Comparison of ENCODE assay signal across 27 cellular contexts in genomic region chr3:106510206-106510605, GRCh38.
DNase-seq lines count a peak whose midpoint lies in the region; ATAC-seq and TF ChIP-seq lines count a peak whose summit lies in the region.
"Had no signal": no experiment of that assay in that cellular context is flagged by ENCODE, and none has a peak within 500 bp of the region (broad histone marks: within the 10 kb centered on the region; RNA-seq: fewer than 3 reads in every experiment).

No MANE protein-coding gene starts in this region.

- H3K27me3 ChIP-seq in GM23248 (replicated peaks; ENCODE audit: insufficient read depth) (no peaks in the 10 kb centered on the region), brain microvascular endothelial cell (replicated peaks) (no peaks in the 10 kb centered on the region), subcutaneous abdominal adipose tissue (ENCODE audit: control insufficient read depth in 5 of 5, insufficient read depth in 4 of 5, low read length in 5 of 5) (no peaks in the 10 kb centered on the region), dorsolateral prefrontal cortex (no peaks in the 10 kb centered on the region), smooth muscle cell (ENCODE audit: low read depth) (no peaks in the 10 kb centered on the region)

- H3K79me2 ChIP-seq in GM23248 (ENCODE audit: insufficient read depth) (no peaks in the 10 kb centered on the region), smooth muscle cell (ENCODE audit: low read depth) (no peaks in the 10 kb centered on the region)

- ATAC-seq in HG03457 (IDR thresholded peaks at IDR 0.05; ENCODE audit: unreplicated experiment) = no peak
- ATAC-seq: activated CD8-positive, alpha-beta T cell treated with anti-CD3 and anti-CD28 coated beads, Interleukin-2, amount 10 ng/mL, durations not matched to agents 7 days and 5 days; GM12878; naive thymus-derived CD8-positive, alpha-beta T cell had no signal

- intact Hi-C loops in dorsolateral prefrontal cortex (cut with DNase I) = no loop called here
- intact Hi-C loops in Calu3 (cut with micrococcal nuclease; ENCODE audit: unreplicated experiment) = no loop called here

- TF ChIP-seq CTCF in brain microvascular endothelial cell (IDR thresholded peaks at IDR 0.05; ENCODE audit: low read depth, low read length, missing control alignments) (no peak), dorsolateral prefrontal cortex (IDR thresholded peaks at IDR 0.05 in 54 of 56, conservative IDR thresholded peaks at IDR 0.05 in 2 of 56; ENCODE audit: low read depth in 1 of 56, partially characterized antibody in 56 of 56) (no peak), Calu3 (IDR thresholded peaks at IDR 0.05; ENCODE audit: unreplicated experiment) (no peak), smooth muscle cell (IDR thresholded peaks at IDR 0.05; ENCODE audit: borderline replicate concordance, insufficient read depth, poor library complexity, severe bottlenecking) (no peak)

- in situ Hi-C loops in GM23248 (cut with MboI) (no loop called here), brain microvascular endothelial cell (cut with HindIII; ENCODE audit: low pct_ligation_motif_present, low sequenced_read_pairs) (no loop called here)

- H3K36me3 ChIP-seq in GM23248 (ENCODE audit: low read depth) (no peaks in the 10 kb centered on the region), brain microvascular endothelial cell (replicated peaks) (no peaks in the 10 kb centered on the region), subcutaneous abdominal adipose tissue (ENCODE audit: control insufficient read depth in 5 of 5, insufficient read depth in 5 of 5, low read length in 5 of 5) (no peaks in the 10 kb centered on the region), smooth muscle cell (ENCODE audit: low read depth) (no peaks in the 10 kb centered on the region)

- no peak overlapping the region for H3K27ac Mint-ChIP-seq in Calu3 (ENCODE audit: unreplicated experiment)
- H3K27ac Mint-ChIP-seq: activated CD8-positive, alpha-beta T cell treated with anti-CD3 and anti-CD28 coated beads, Interleukin-2, amount 10 ng/mL, durations not matched to agents 7 days and 5 days; activated naive CD8-positive, alpha-beta T cell treated with anti-CD3 and anti-CD28 coated beads for 36 hours; mesothelial cell of epicardium; naive thymus-derived CD8-positive, alpha-beta T cell had no signal

- DNase-seq in GM23248 = peak; percentile 33
- DNase-seq in brain microvascular endothelial cell = peak; percentile 19
- peak; percentile 22 for DNase-seq in iris pigment epithelial cell (ENCODE audit: low read depth)
- no peak for DNase-seq in dorsolateral prefrontal cortex
- DNase-seq in Calu3 = no peak
- no peak for DNase-seq in smooth muscle cell (lab: John Stamatoyannopoulos, UW; ENCODE audit: unreplicated experiment)
- DNase-seq: activated CD4-positive, alpha-beta T cell treated with anti-CD3 and anti-CD28 coated beads for 1 hour; activated CD8-positive, alpha-beta T cell treated with anti-CD3 and anti-CD28 coated beads, Interleukin-2, amount 10 ng/mL, durations not matched to agents 7 days and 5 days; activated naive CD8-positive, alpha-beta T cell treated with anti-CD3 and anti-CD28 coated beads for 36 hours; Caco-2; DMS79; effector memory CD4-positive, alpha-beta T cell; glutamatergic neuron; kidney; naive thymus-derived CD8-positive, alpha-beta T cell; NCI-H1048; NCI-H1694; NCI-H524 treated with DMSO at 0.1 percent for 48 hours; occipital lobe; Right ventricle myocardium superior; stimulated activated CD4-positive, alpha-beta T cell treated with anti-CD3 and anti-CD28 coated beads, Interleukin-12 subunit alpha, Interleukin-12 subunit beta, amount 100 ng/mL, for 4 hours; stimulated activated CD4-positive, alpha-beta T cell treated with anti-CD3 and anti-CD28 coated beads, Interleukin-4, amount 100 ng/mL, for 1 hour had no signal

- H3K4me3 ChIP-seq in GM23248 (no peak overlapping the region), brain microvascular endothelial cell (ENCODE audit: low read depth, low read length) (no peak overlapping the region), subcutaneous abdominal adipose tissue (ENCODE audit: low read depth in 1 of 5, low read length in 5 of 5) (no peak overlapping the region), dorsolateral prefrontal cortex (no peak overlapping the region), smooth muscle cell (no peak overlapping the region)
- H3K4me3 ChIP-seq: GM12878 had no signal

- H3K9me2 ChIP-seq in GM23248 (ENCODE audit: insufficient read depth) = no peaks in the 10 kb centered on the region; the same call in 1 of the 2 replicates

- peaks cover 14% of the 10 kb centered on the region for H3K4me1 ChIP-seq in GM23248 (ENCODE audit: insufficient read depth)
- peaks cover 0 to 9% (median 7%) of the 10 kb centered on the region in 5 donors for H3K4me1 ChIP-seq in subcutaneous abdominal adipose tissue (ENCODE audit: control insufficient read depth in 5 of 5, insufficient read depth in 5 of 5, low read length in 5 of 5)
- peaks cover 3% of the 10 kb centered on the region for H3K4me1 ChIP-seq in smooth muscle cell (ENCODE audit: low read depth)
- H3K4me1 ChIP-seq: Caco-2 had no signal

- CTCF ChIA-PET in Calu3 (lab: Charles Lee) = interaction anchor here (0.7 kb wide), 1 partner anchor 582 kb away, joined by 3 read pairs; no protein-coding TSS in a partner anchor

- 8 to 47% methylated on average over 1 of the region's 1 CpG for WGBS in GM23248 (ENCODE audit: low coverage in 1 of 2, low lambda C conversion rate in 2 of 2, missing lambda C conversion rate in 2 of 2), 2 experiments
- WGBS in smooth muscle cell (ENCODE audit: low lambda C conversion rate) = 100% methylated on average over 1 of the region's 1 CpG

- H3K4me2 ChIP-seq in GM23248 (ENCODE audit: unreplicated experiment) = no peak overlapping the region
- H3K4me2 ChIP-seq in smooth muscle cell = no peak overlapping the region

- H3K4me1 Mint-ChIP-seq in Calu3 (ENCODE audit: low read depth, unreplicated experiment) = no peaks in the 10 kb centered on the region

- H4K20me1 ChIP-seq in GM23248 (ENCODE audit: insufficient read depth) (no peaks in the 10 kb centered on the region), smooth muscle cell (ENCODE audit: low read depth) (no peaks in the 10 kb centered on the region)

- no TSS peak for BruUV-seq in Calu3 (replicated peaks; lab: Mats Ljungman, UMichigan)

- H3K9me3 ChIP-seq in GM23248 (ENCODE audit: low read depth) (no peaks in the 10 kb centered on the region), subcutaneous abdominal adipose tissue (ENCODE audit: control insufficient read depth in 5 of 5, low read length in 5 of 5) (peaks cover 0 to 14% (median 9%) of the 10 kb centered on the region in 5 donors), smooth muscle cell (replicated peaks; ENCODE audit: low read depth) (no peaks in the 10 kb centered on the region)
- H3K9me3 ChIP-seq: Caco-2 had no signal

- no peak overlapping the region for H3K4me3 Mint-ChIP-seq in Calu3 (ENCODE audit: low read depth, unreplicated experiment)
- H3K4me3 Mint-ChIP-seq: activated CD8-positive, alpha-beta T cell treated with anti-CD3 and anti-CD28 coated beads, Interleukin-2, amount 10 ng/mL, durations not matched to agents 7 days and 5 days; activated naive CD8-positive, alpha-beta T cell treated with anti-CD3 and anti-CD28 coated beads for 36 hours; mesothelial cell of epicardium; naive thymus-derived CD8-positive, alpha-beta T cell had no signal

- H3K9ac ChIP-seq in GM23248 (no peak overlapping the region), subcutaneous abdominal adipose tissue (ENCODE audit: low read length in 5 of 5) (peak overlapping the region in 1 of 5 donors; percentile 21), smooth muscle cell (ENCODE audit: low read depth) (no peak overlapping the region)

- no peak overlapping the region for H3K27ac ChIP-seq in GM23248
- no peak overlapping the region for H3K27ac ChIP-seq in brain microvascular endothelial cell
- H3K27ac ChIP-seq in subcutaneous abdominal adipose tissue (ENCODE audit: low read depth, low read length) = peak overlapping the region; percentile 66
- no peak overlapping the region for H3K27ac ChIP-seq in dorsolateral prefrontal cortex
- no peak overlapping the region for H3K27ac ChIP-seq in smooth muscle cell (ENCODE audit: low read depth)
- H3K27ac ChIP-seq: C4-2B had no signal

- H2AFZ ChIP-seq in GM23248 (peak overlapping the region; percentile 38; the same call in 1 of the 2 replicates), smooth muscle cell (ENCODE audit: low read depth) (no peak overlapping the region)

- no peaks in the 10 kb centered on the region for H3K9me3 Mint-ChIP-seq in Calu3 (ENCODE audit: low read depth, unreplicated experiment)
- H3K9me3 Mint-ChIP-seq: activated naive CD8-positive, alpha-beta T cell treated with anti-CD3 and anti-CD28 coated beads for 36 hours had no signal

- H3F3A ChIP-seq in GM23248 (ENCODE audit: insufficient read depth) (peaks cover 6% of the 10 kb centered on the region; the same call in 1 of the 2 replicates), smooth muscle cell (ENCODE audit: low read depth) (no peaks in the 10 kb centered on the region)

- no peaks in the 10 kb centered on the region for H3K36me3 Mint-ChIP-seq in Calu3 (ENCODE audit: insufficient read depth, unreplicated experiment)
- H3K36me3 Mint-ChIP-seq: activated naive CD8-positive, alpha-beta T cell treated with anti-CD3 and anti-CD28 coated beads for 36 hours; naive thymus-derived CD8-positive, alpha-beta T cell had no signal

- no peaks in the 10 kb centered on the region for H3K27me3 Mint-ChIP-seq in Calu3 (ENCODE audit: unreplicated experiment)
- H3K27me3 Mint-ChIP-seq: activated naive CD8-positive, alpha-beta T cell treated with anti-CD3 and anti-CD28 coated beads for 36 hours; naive thymus-derived CD8-positive, alpha-beta T cell had no signal

Comparison
In these comparisons a context has a peak if more than half of its experiments do, and no peak if none do; other contexts are left out.
1. DNase-seq: peak in GM23248 (single experiment), brain microvascular endothelial cell (single experiment) and iris pigment epithelial cell (single experiment); none in dorsolateral prefrontal cortex (0 of 10), Calu3 (single experiment) and smooth muscle cell (single experiment).